1 cellular context compared by ENCODE assay signal in the genomic region with DNA sequence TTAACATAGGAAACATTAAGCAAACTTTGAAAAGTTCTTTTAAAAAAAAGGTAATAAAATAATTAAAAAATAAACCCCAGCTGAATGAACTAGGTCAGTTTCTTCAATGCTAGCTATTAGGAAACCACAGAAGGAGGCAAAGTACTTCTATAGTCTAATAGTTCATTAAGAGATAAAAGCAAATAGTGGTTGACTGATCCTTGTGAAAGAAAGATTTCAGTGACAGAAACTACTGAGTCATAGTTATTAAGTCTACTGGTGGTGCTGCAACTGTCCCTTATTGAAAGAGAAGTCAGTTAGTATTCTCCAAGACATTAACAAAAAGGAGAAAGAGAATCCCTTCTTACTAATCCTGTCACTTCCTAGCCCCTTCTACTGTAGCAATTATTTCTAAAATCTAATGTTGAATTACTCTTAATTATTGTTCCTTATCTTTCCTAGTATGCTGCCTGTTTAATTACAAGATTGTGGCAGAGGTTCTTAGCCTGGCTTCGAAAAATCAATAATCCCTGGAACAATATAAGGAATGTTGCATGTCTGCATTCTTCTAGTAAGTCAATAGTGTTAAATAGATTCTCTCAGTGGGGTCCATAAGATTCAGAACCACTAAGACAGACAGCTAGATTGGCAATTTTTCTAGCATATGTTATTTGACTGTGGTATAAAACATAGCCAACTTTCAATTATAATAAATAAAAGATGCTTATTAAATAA.
TF ChIP-seq lines count a peak whose summit lies in the region.

No MANE protein-coding gene starts in this region.

TF ChIP-seq in GM12878, 131 proteins besides CTCF, POLR2A, EP300 and RAD21 (continued from another document):
- TF ChIP-seq ZNF274 (IDR thresholded peaks at IDR 0.05; ENCODE audit: insufficient read depth, insufficient read length) = no peak
